ENCODE assay signal across 1 cellular context in the genomic region with DNA sequence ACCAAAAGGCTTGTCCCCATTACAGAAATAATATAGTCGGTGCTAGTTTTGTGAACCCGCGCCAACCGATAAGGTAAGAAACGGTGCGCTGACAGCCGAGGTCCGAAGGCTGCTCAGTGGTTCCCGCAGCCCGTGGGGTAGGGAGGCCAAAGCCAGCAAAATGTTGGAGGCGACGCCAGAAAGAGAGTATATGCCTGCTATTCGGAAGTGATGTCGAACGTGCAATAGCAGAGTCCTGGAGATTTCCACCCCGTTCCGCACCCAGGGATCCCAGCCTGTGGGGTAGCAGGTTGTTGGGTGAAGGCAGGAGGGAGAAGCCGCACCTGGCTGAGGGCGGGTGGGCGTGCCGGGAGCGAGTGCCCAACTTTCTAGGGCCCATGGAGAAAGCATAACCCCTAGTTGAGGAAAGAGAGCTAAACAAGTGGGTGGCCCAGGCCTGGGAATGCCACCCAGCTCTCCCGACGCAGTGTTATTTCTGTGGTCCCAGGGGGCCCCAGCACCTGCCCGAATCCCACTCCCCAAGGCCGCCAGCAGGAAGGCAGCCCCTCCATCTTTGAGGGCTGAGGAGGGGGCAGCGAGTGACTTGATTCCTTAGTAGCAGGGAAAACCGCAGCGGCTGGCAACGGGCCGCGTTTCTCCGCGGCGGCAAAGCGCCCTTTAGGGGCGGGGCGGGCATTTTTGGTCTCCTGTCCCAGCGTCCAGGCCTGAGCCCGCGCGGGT.
TF ChIP-seq lines count a peak whose summit lies in the region.

No MANE protein-coding gene starts in this region.

TF ChIP-seq in HepG2, 621 proteins besides CTCF, POLR2A, EP300 and RAD21:
- peak; percentile 83; the same call in 1 of the 2 replicates for TF ChIP-seq EZH2 (conservative IDR thresholded peaks at IDR 0.05; ENCODE audit: low read depth, low read length)
- TF ChIP-seq ZBTB8A (CRISPR knock-in tag; IDR thresholded peaks at IDR 0.05; ENCODE audit: borderline replicate concordance, low read depth) = no peak
